Comparison of ENCODE assay signal across 8 cellular contexts in genomic region chr3:107522510-107523360, GRCh38. TPM values are rescaled to one million over a fixed set of nuclear protein-coding genes. Genes with fewer than 3 reads are reported as not detected.
DNase-seq lines count a peak whose midpoint lies in the region; ATAC-seq and TF ChIP-seq lines count a peak whose summit lies in the region.

TSS of gene BBX (plus strand) at chr3:107522962. CDS start at chr3:107710461, 187,499 bp downstream.

- H3K4me1 ChIP-seq in lung (ENCODE audit: control insufficient read depth in 2 of 2, insufficient read depth in 2 of 2, low read length in 2 of 2): peaks cover 0 to 4% of the 10 kb centered on the region in 2 donors

- H3K36me3 ChIP-seq in lung (ENCODE audit: control insufficient read depth in 2 of 2, insufficient read depth in 2 of 2, low read length in 2 of 2): no peaks in the 10 kb centered on the region

- ATAC-seq in GM21360 (IDR thresholded peaks at IDR 0.05; ENCODE audit: unreplicated experiment) (peak; percentile 91), lung (ENCODE audit: insufficient read depth, low FRiP score) (peak; percentile 94)

- no peaks in the 10 kb centered on the region for H3K27me3 ChIP-seq in lung (ENCODE audit: control insufficient read depth, insufficient read depth)

- H3K27ac ChIP-seq in lung (ENCODE audit: low read depth in 1 of 2, low read length in 1 of 2): peak within 1 kb of the TSS; percentile 90 to 92

- DNase-seq in CMK (ENCODE audit: low read depth) (peak; percentile 81), HT-29 (ENCODE audit: low spot score) (peak; percentile 95), lung (ENCODE audit: low spot score) (peak; percentile 93)
- DNase-seq in NK-92 treated with Interleukin-12 subunit alpha and Interleukin-12 subunit beta, amount 100 ng/mL, for 24 hours (lab: John Stamatoyannopoulos, UW): peak; percentile 81
- peak; percentile 100 for DNase-seq in activated CD8-positive, alpha-beta memory T cell treated with anti-CD3 and anti-CD28 coated beads for 24 hours
- peak; percentile 86 for DNase-seq in effector CD8-positive, alpha-beta T cell (lab: John Stamatoyannopoulos, UW)
- DNase-seq in stimulated activated CD4-positive, alpha-beta T cell treated with anti-CD3 and anti-CD28 coated beads, TNF-alpha, amount 100 ng/mL, for 24 hours (ENCODE audit: low read depth in 3 of 3): peak; percentile 80 to 88 (median 85)

- no peak for TF ChIP-seq CTCF in lung (IDR thresholded peaks at IDR 0.05; ENCODE audit: control extremely low read depth, extremely low read depth)

- no peaks in the 10 kb centered on the region for H3K9me3 ChIP-seq in lung (ENCODE audit: control insufficient read depth in 2 of 2, insufficient read depth in 1 of 2, low read length in 1 of 2)

- peak within 1 kb of the TSS; percentile 81 for H3K4me3 ChIP-seq in lung

- 0 to 1% methylated on average over 40 to 51 of the region's 51 CpGs for WGBS in lung, 2 donors

RNA-seq across cellular contexts. Expression of gene BBX, which starts in this region (rescaled TPM):
- 23.8 and 27.2 TPM in 2 replicates for total RNA-seq in HT-29 (2014; rRNA removed; shearing (Covaris generic))
- 10 to 100 TPM; 40.1 to 93.3 TPM for total RNA-seq in lung
- 10 to 100 TPM in 1 of 2 donors, 1 to 10 TPM in 1; 6.3 to 10.0 TPM for polyA plus RNA-seq in lung

Comparison
In these comparisons a context has a peak if more than half of its experiments do, and no peak if none do; other contexts are left out.
1. Peak in every context shown above with its lines: DNase-seq, ATAC-seq, H3K4me3 ChIP-seq and H3K27ac ChIP-seq.